In genomic region chr19:55592391-55593090, GRCh38 we compare ENCODE assay signal across 19 cellular contexts. TPM values are rescaled to one million over a fixed set of nuclear protein-coding genes. Genes with fewer than 3 reads are reported as not detected.
DNase-seq lines count a peak whose midpoint lies in the region; ATAC-seq, FAIRE-seq and TF ChIP-seq lines count a peak whose summit lies in the region.
"Had no signal": no experiment of that assay in that cellular context is flagged by ENCODE, and none has a peak within 500 bp of the region (broad histone marks: within the 10 kb centered on the region; RNA-seq: fewer than 3 reads in every experiment).

No MANE protein-coding gene starts in this region.

- no peak overlapping the region for H2BK120ac ChIP-seq in neuronal stem cell (ENCODE audit: low read depth, low read length)

- H3K36me3 ChIP-seq in H7 (replicated peaks; ENCODE audit: control insufficient read depth, insufficient read depth, low read length) (peaks cover 3% of the 10 kb centered on the region), K562 (ENCODE audit: control insufficient read depth, insufficient read depth, low read length) (peaks cover 39% of the 10 kb centered on the region; the same call in 2 of the 3 replicates), neuronal stem cell (replicated peaks in 1 of 2; ENCODE audit: control insufficient read depth in 2 of 2, insufficient read depth in 2 of 2, low read length in 2 of 2) (peaks cover 27 to 53% of the 10 kb centered on the region in 2 donors)

- H3K27me3 ChIP-seq in H7 (ENCODE audit: control insufficient read depth, insufficient read depth, low read length): no peaks in the 10 kb centered on the region
- no peaks in the 10 kb centered on the region for H3K27me3 ChIP-seq in K562 (ENCODE audit: control insufficient read depth in 2 of 2, insufficient read depth in 2 of 2, low read length in 2 of 2)
- H3K27me3 ChIP-seq in neuronal stem cell (ENCODE audit: control insufficient read depth in 3 of 3, insufficient read depth in 3 of 3, low read depth in 1 of 3, low read length in 3 of 3): no peaks in the 10 kb centered on the region

- intact Hi-C loops in K562 (cut with micrococcal nuclease): no loop called here

- CTCF ChIA-PET in K562 (lab: Yijun Ruan, JAX; ENCODE audit: low intra/inter-chr PET ratio): no interaction called here

- no peaks in the 10 kb centered on the region for H4K20me1 ChIP-seq in K562 (replicated peaks; ENCODE audit: control insufficient read depth, insufficient read depth, low read length)

- no peak overlapping the region for H3K9ac ChIP-seq in K562 (ENCODE audit: insufficient read depth in 1 of 2, low read depth in 2 of 2, low read length in 2 of 2)
- no peak overlapping the region for H3K9ac ChIP-seq in neuronal stem cell (ENCODE audit: low read depth, low read length, poor library complexity)

- H3K9me3 ChIP-seq in K562 (replicated peaks; ENCODE audit: control insufficient read depth, insufficient read depth, low read depth, low read length): peaks cover 3% of the 10 kb centered on the region; the same call in 1 of the 2 replicates
- H3K9me3 ChIP-seq in neuronal stem cell (replicated peaks in 1 of 2; ENCODE audit: control insufficient read depth in 2 of 2, insufficient read depth in 1 of 2, low read depth in 1 of 2, low read length in 2 of 2): peaks cover 0 to 5% of the 10 kb centered on the region in 2 donors
- H3K9me3 ChIP-seq: HAP-1 had no signal

- H3K79me2 ChIP-seq in K562 (ENCODE audit: control insufficient read depth, insufficient read depth, low read length): no peaks in the 10 kb centered on the region

- in situ Hi-C loops in K562 (cut with MboI): no loop called here

- H3K4ac ChIP-seq in neuronal stem cell (ENCODE audit: low read length): no peak overlapping the region

- TF ChIP-seq RAD21 in K562 (CRISPR knock-in tag; conservative IDR thresholded peaks at IDR 0.05 in 1 of 2, IDR thresholded peaks at IDR 0.05 in 1 of 2): no peak

- peaks cover under 1% of the 10 kb centered on the region for H3K79me1 ChIP-seq in neuronal stem cell (ENCODE audit: low read depth, low read length)

- ATAC-seq in K562: no peak
- no peak for ATAC-seq in HG03469 (IDR thresholded peaks at IDR 0.05; ENCODE audit: unreplicated experiment)
- ATAC-seq in HG02759 (IDR thresholded peaks at IDR 0.05; ENCODE audit: unreplicated experiment): no peak

- no peak overlapping the region for H4K91ac ChIP-seq in neuronal stem cell (ENCODE audit: low read depth, low read length, poor library complexity)

- FAIRE-seq in K562 (lab: Jason Lieb, UNC): no peak
- FAIRE-seq: A204.1, G401.6, GM19239, HTR-8/SVneo had no signal

- H3K18ac ChIP-seq in neuronal stem cell (ENCODE audit: low read length): no peak overlapping the region

- TF ChIP-seq CTCF in K562 (IDR thresholded peaks at IDR 0.05 in 2 of 3, conservative IDR thresholded peaks at IDR 0.05 in 1 of 3; ENCODE audit: insufficient read depth in 2 of 3, low read depth in 1 of 3, low read length in 3 of 3): no peak

- POLR2A ChIA-PET in K562 (lab: Yijun Ruan, JAX): no interaction called here

- H3K14ac ChIP-seq in neuronal stem cell (ENCODE audit: low read length): peak overlapping the region; percentile 67

- peak overlapping the region; percentile 2; the same call in 1 of the 2 replicates for H3K4me3 ChIP-seq in H7 (ENCODE audit: insufficient read depth, low read depth, low read length)
- no peak overlapping the region for H3K4me3 ChIP-seq in K562
- H3K4me3 ChIP-seq in neuronal stem cell (ENCODE audit: low read length in 2 of 2): peak overlapping the region in 1 of 2 donors; percentile 21
- H3K4me3 ChIP-seq: HAP-1 had no signal

- no peak for TF ChIP-seq EP300 in K562 (IDR thresholded peaks at IDR 0.05; ENCODE audit: low read length)

- no peak overlapping the region for H2BK15ac ChIP-seq in neuronal stem cell (ENCODE audit: low read length)

- no peak overlapping the region for H3K27ac ChIP-seq in K562 (ENCODE audit: extremely low read depth, low read depth, low read length)
- no peak overlapping the region for H3K27ac ChIP-seq in neuronal stem cell (replicated peaks; ENCODE audit: low read length)

- peaks cover 6 to 24% of the 10 kb centered on the region in 2 experiments; a peak in 3 of 5 replicates for H3K4me1 ChIP-seq in K562 (replicated peaks in 1 of 2; ENCODE audit: control insufficient read depth in 2 of 2, insufficient read depth in 2 of 2, low read length in 2 of 2)
- H3K4me1 ChIP-seq in neuronal stem cell (ENCODE audit: control insufficient read depth in 2 of 2, insufficient read depth in 1 of 2, low read depth in 1 of 2, low read length in 2 of 2): peaks cover 0 to 6% of the 10 kb centered on the region in 2 donors

- no TSS peak for BruUV-seq in K562 (replicated peaks; lab: Mats Ljungman, UMichigan)

- H2BK12ac ChIP-seq in neuronal stem cell (ENCODE audit: low read length): no peak overlapping the region

- DNase-seq in ELF-1 (ENCODE audit: low read depth, low spot score) (peak; percentile 23), H7 (no peak), K562 (ENCODE audit: extremely low read depth in 1 of 4, low spot score in 3 of 4) (no peak), neuronal stem cell (ENCODE audit: low spot score) (no peak)
- no peak for DNase-seq in activated CD4-positive, alpha-beta T cell treated with anti-CD3 and anti-CD28 coated beads for 48 hours
- DNase-seq: C1 segment of cervical spinal cord; Calu3; CD4-positive, alpha-beta T cell; DMS 273 treated with DMSO at 0.1 percent for 48 hours; DMS79; IMR-90; KG1 had no signal

- no peak overlapping the region for H2BK5ac ChIP-seq in neuronal stem cell (ENCODE audit: low read length)

- peak overlapping the region; percentile 21 for H3K23ac ChIP-seq in neuronal stem cell (ENCODE audit: low read depth, low read length, poor library complexity)

- H3K4me2 ChIP-seq in K562 (ENCODE audit: insufficient read depth, low read length) (no peak overlapping the region), neuronal stem cell (ENCODE audit: insufficient read depth, low read length, poor library complexity, severe bottlenecking) (no peak overlapping the region)

- 97% methylated on average over 15 of the region's 73 CpGs for WGBS in K562 (ENCODE audit: insufficient coverage, low coverage, missing lambda C conversion rate)
- no CpG with 5 or more reads among the region's 73 CpGs for WGBS in neuronal stem cell (ENCODE audit: extremely low coverage in 2 of 2, insufficient read length in 2 of 2, insufficient replicate concordance in 1 of 2), 2 donors

- no peak for TF ChIP-seq POLR2A in K562 (conservative IDR thresholded peaks at IDR 0.05)

- H2AK5ac ChIP-seq in neuronal stem cell (ENCODE audit: low read depth, low read length): peak overlapping the region; percentile 40

- H4K8ac ChIP-seq in neuronal stem cell (ENCODE audit: low read depth, low read length): no peak overlapping the region

- H2AFZ ChIP-seq in K562 (ENCODE audit: low read depth, low read length) (no peak overlapping the region), neuronal stem cell (ENCODE audit: low read length) (no peak overlapping the region)

- no peaks in the 10 kb centered on the region for H3K9me1 ChIP-seq in K562 (ENCODE audit: control insufficient read depth, insufficient read depth, low read length)

RNA-seq across cellular contexts. Expression of gene FIZ1, which starts 6.8 kb away (rescaled TPM):
- 4.3 and 4.7 TPM in 2 replicates for total RNA-seq in H7 (2014; rRNA removed; shearing (Covaris generic))
- total RNA-seq in K562 (2011; cell fraction: chromatin; rRNA removed; ENCODE audit: low replicate concordance): 4.3 and 8.7 TPM in 2 replicates
- 5.7 and 6.8 TPM in 2 replicates for total RNA-seq in K562 (2011; cell fraction: nucleolus; rRNA removed)
- 6.9 and 7.8 TPM in 2 replicates for total RNA-seq in K562 (2011; cell fraction: nucleoplasm; rRNA removed)
- total RNA-seq in K562 (2014; rRNA removed) (5.9 and 7.3 TPM in 2 replicates), K562 (2014; rRNA removed; fragmentation: Illumina TruSeq; extraction: Trizol) (2.3 and 3.2 TPM in 2 replicates), K562 (2015; rRNA removed; fragmentation: Illumina TruSeq; extraction: Trizol) (4.7 and 5.5 TPM in 2 replicates), K562 (2021) (14.4 and 17.5 TPM in 2 replicates)
- polyA plus RNA-seq in K562 (2011; rRNA removed) (3.8 and 4.7 TPM in 2 replicates), K562 (2014; fragmentation: Illumina TruSeq; extraction: Trizol) (8.7 TPM in 2 replicates), K562 (2014; fragmentation: Nextera tagmentation; extraction: Ambion mirVana) (under 1 TPM; 0.79 to 0.81 TPM), K562 (2014; rRNA removed) (5.7 and 5.8 TPM in 2 replicates)
- polyA plus RNA-seq in K562 (2011; cell fraction: cytosol; rRNA removed): 3.5 and 7.4 TPM in 2 replicates
- polyA plus RNA-seq in K562 (2011; cell fraction: nucleus; rRNA removed): 7.6 and 10.7 TPM in 2 replicates
- 10.6 and 12.2 TPM in 2 replicates for polyA plus RNA-seq in K562 (2012)
- polyA minus RNA-seq in K562 (2011; rRNA and poly(A)+ RNA removed): 2.1 and 3.1 TPM in 2 replicates
- 5.5 and 6.6 TPM in 2 replicates for polyA minus RNA-seq in K562 (2011; cell fraction: cytosol; rRNA and poly(A)+ RNA removed)
- 2.8 and 3.4 TPM in 2 replicates for polyA minus RNA-seq in K562 (2011; cell fraction: nucleus; rRNA and poly(A)+ RNA removed)
- polyA plus RNA-seq in neuronal stem cell (2013, experiment 1 of 2): 19.2 TPM
- 18.4 TPM for polyA plus RNA-seq in neuronal stem cell (2013, experiment 2 of 2)

RNA-seq across cellular contexts. Expression of gene ZNF524, which starts 7.5 kb away (rescaled TPM):
- total RNA-seq in H7 (2014; rRNA removed; shearing (Covaris generic)): 11.2 and 13.6 TPM in 2 replicates
- total RNA-seq in K562 (2011; cell fraction: chromatin; rRNA removed; ENCODE audit: low replicate concordance): 3.2 and 12.0 TPM in 2 replicates
- 12.4 and 13.0 TPM in 2 replicates for total RNA-seq in K562 (2011; cell fraction: nucleolus; rRNA removed)
- total RNA-seq in K562 (2011; cell fraction: nucleoplasm; rRNA removed): 7.3 and 7.5 TPM in 2 replicates
- 14.7 and 23.6 TPM in 2 replicates for total RNA-seq in K562 (2014; rRNA removed)
- total RNA-seq in K562 (2014; rRNA removed; fragmentation: Illumina TruSeq; extraction: Trizol): 0.55 and 1.2 TPM in 2 replicates
- 5.6 and 6.4 TPM in 2 replicates for total RNA-seq in K562 (2015; rRNA removed; fragmentation: Illumina TruSeq; extraction: Trizol)
- 15.6 and 16.7 TPM in 2 replicates for total RNA-seq in K562 (2021)
- polyA plus RNA-seq in K562 (2011; rRNA removed): 2.9 and 3.7 TPM in 2 replicates
- polyA plus RNA-seq in K562 (2011; cell fraction: cytosol; rRNA removed): 6.8 and 21.8 TPM in 2 replicates
- 9.0 and 14.1 TPM in 2 replicates for polyA plus RNA-seq in K562 (2011; cell fraction: nucleus; rRNA removed)
- polyA plus RNA-seq in K562 (2012): 7.6 and 20.4 TPM in 2 replicates
- 1.4 and 5.4 TPM in 2 replicates for polyA plus RNA-seq in K562 (2014; fragmentation: Illumina TruSeq; extraction: Trizol)
- polyA plus RNA-seq in K562 (2014; fragmentation: Nextera tagmentation; extraction: Ambion mirVana): under 1 TPM; 0.08 to 0.10 TPM
- 13.1 and 14.4 TPM in 2 replicates for polyA plus RNA-seq in K562 (2014; rRNA removed)
- polyA minus RNA-seq in K562 (2011; rRNA and poly(A)+ RNA removed): 0.30 and 0.67 TPM in 2 replicates
- 5.1 and 7.1 TPM in 2 replicates for polyA minus RNA-seq in K562 (2011; cell fraction: cytosol; rRNA and poly(A)+ RNA removed)
- polyA minus RNA-seq in K562 (2011; cell fraction: nucleus; rRNA and poly(A)+ RNA removed): 5.9 and 6.3 TPM in 2 replicates
- polyA plus RNA-seq in neuronal stem cell (2013, experiment 1 of 2): 3.1 TPM
- polyA plus RNA-seq in neuronal stem cell (2013, experiment 2 of 2): 3.8 TPM

RNA-seq across cellular contexts. Expression of gene ZNF579, which starts 11.9 kb away (rescaled TPM):
- total RNA-seq in H7 (2014; rRNA removed; shearing (Covaris generic)): 17.2 and 20.5 TPM in 2 replicates
- 39.4 and 55.2 TPM in 2 replicates for total RNA-seq in K562 (2011; cell fraction: chromatin; rRNA removed; ENCODE audit: low replicate concordance)
- total RNA-seq in K562 (2011; cell fraction: nucleolus; rRNA removed): 10.7 TPM in 2 replicates
- total RNA-seq in K562 (2011; cell fraction: nucleoplasm; rRNA removed): 25.4 and 86.3 TPM in 2 replicates
- total RNA-seq in K562 (2014; rRNA removed) (3.8 and 5.9 TPM in 2 replicates), K562 (2014; rRNA removed; fragmentation: Illumina TruSeq; extraction: Trizol) (1.0 and 1.3 TPM in 2 replicates), K562 (2015; rRNA removed; fragmentation: Illumina TruSeq; extraction: Trizol) (1.2 and 1.3 TPM in 2 replicates), K562 (2021) (15.0 and 15.9 TPM in 2 replicates)
- polyA plus RNA-seq in K562 (2011; rRNA removed) (1.6 and 3.3 TPM in 2 replicates), K562 (2014; fragmentation: Illumina TruSeq; extraction: Trizol) (3.3 and 3.9 TPM in 2 replicates), K562 (2014; fragmentation: Nextera tagmentation; extraction: Ambion mirVana) (under 1 TPM; 0.06 to 0.08 TPM), K562 (2014; rRNA removed) (3.4 and 4.9 TPM in 2 replicates)
- polyA plus RNA-seq in K562 (2011; cell fraction: cytosol; rRNA removed): 3.0 and 6.5 TPM in 2 replicates
- 17.0 and 20.1 TPM in 2 replicates for polyA plus RNA-seq in K562 (2011; cell fraction: nucleus; rRNA removed)
- 6.7 and 9.7 TPM in 2 replicates for polyA plus RNA-seq in K562 (2012)
- 3.0 and 4.6 TPM in 2 replicates for polyA minus RNA-seq in K562 (2011; rRNA and poly(A)+ RNA removed)
- polyA minus RNA-seq in K562 (2011; cell fraction: cytosol; rRNA and poly(A)+ RNA removed): 5.6 and 7.0 TPM in 2 replicates
- 4.6 and 5.4 TPM in 2 replicates for polyA minus RNA-seq in K562 (2011; cell fraction: nucleus; rRNA and poly(A)+ RNA removed)
- 34.7 TPM for polyA plus RNA-seq in neuronal stem cell (2013, experiment 1 of 2)
- 32.1 TPM for polyA plus RNA-seq in neuronal stem cell (2013, experiment 2 of 2)

RNA-seq across cellular contexts. Expression of gene ZNF865, which starts 12.9 kb away (rescaled TPM):
- total RNA-seq in H7 (2014; rRNA removed; shearing (Covaris generic)): 3.5 and 4.9 TPM in 2 replicates
- 2.2 and 8.0 TPM in 2 replicates for total RNA-seq in K562 (2011; cell fraction: chromatin; rRNA removed; ENCODE audit: low replicate concordance)
- 8.0 and 10.0 TPM in 2 replicates for total RNA-seq in K562 (2011; cell fraction: nucleolus; rRNA removed)
- total RNA-seq in K562 (2011; cell fraction: nucleoplasm; rRNA removed): 4.9 and 5.2 TPM in 2 replicates
- 1.6 and 2.3 TPM in 2 replicates for total RNA-seq in K562 (2014; rRNA removed)
- total RNA-seq in K562 (2014; rRNA removed; fragmentation: Illumina TruSeq; extraction: Trizol): 0.29 and 0.40 TPM in 2 replicates
- total RNA-seq in K562 (2015; rRNA removed; fragmentation: Illumina TruSeq; extraction: Trizol): 1.4 and 1.5 TPM in 2 replicates
- total RNA-seq in K562 (2021): 18.6 and 18.8 TPM in 2 replicates
- polyA plus RNA-seq in K562 (2011; rRNA removed): 1.2 and 1.5 TPM in 2 replicates
- polyA plus RNA-seq in K562 (2011; cell fraction: cytosol; rRNA removed): 2.0 and 9.6 TPM in 2 replicates
- polyA plus RNA-seq in K562 (2011; cell fraction: nucleus; rRNA removed): 1.6 and 4.8 TPM in 2 replicates
- 6.0 and 10.0 TPM in 2 replicates for polyA plus RNA-seq in K562 (2012)
- polyA plus RNA-seq in K562 (2014; fragmentation: Illumina TruSeq; extraction: Trizol): 1.8 and 2.3 TPM in 2 replicates
- polyA plus RNA-seq in K562 (2014; fragmentation: Nextera tagmentation; extraction: Ambion mirVana): not detected
- polyA plus RNA-seq in K562 (2014; rRNA removed): 6.7 and 6.9 TPM in 2 replicates
- 0.24 and 0.60 TPM in 2 replicates for polyA minus RNA-seq in K562 (2011; rRNA and poly(A)+ RNA removed)
- 7.3 and 9.8 TPM in 2 replicates for polyA minus RNA-seq in K562 (2011; cell fraction: cytosol; rRNA and poly(A)+ RNA removed)
- polyA minus RNA-seq in K562 (2011; cell fraction: nucleus; rRNA and poly(A)+ RNA removed): 1.1 and 1.5 TPM in 2 replicates
- 12.2 TPM for polyA plus RNA-seq in neuronal stem cell (2013, experiment 1 of 2)
- 12.0 TPM for polyA plus RNA-seq in neuronal stem cell (2013, experiment 2 of 2)

RNA-seq across cellular contexts. Expression of gene ZNF784, which starts 31.8 kb away (rescaled TPM):
- 9.8 and 12.5 TPM in 2 replicates for total RNA-seq in H7 (2014; rRNA removed; shearing (Covaris generic))
- 6.3 and 14.3 TPM in 2 replicates for total RNA-seq in K562 (2011; cell fraction: chromatin; rRNA removed; ENCODE audit: low replicate concordance)
- total RNA-seq in K562 (2011; cell fraction: nucleolus; rRNA removed): 10.0 and 12.5 TPM in 2 replicates
- 7.7 and 9.6 TPM in 2 replicates for total RNA-seq in K562 (2011; cell fraction: nucleoplasm; rRNA removed)
- total RNA-seq in K562 (2014; rRNA removed): 2.0 and 3.8 TPM in 2 replicates
- 1.6 TPM in 2 replicates for total RNA-seq in K562 (2014; rRNA removed; fragmentation: Illumina TruSeq; extraction: Trizol)
- 2.7 and 3.2 TPM in 2 replicates for total RNA-seq in K562 (2015; rRNA removed; fragmentation: Illumina TruSeq; extraction: Trizol)
- 4.6 and 6.1 TPM in 2 replicates for total RNA-seq in K562 (2021)
- polyA plus RNA-seq in K562 (2011; rRNA removed): 2.1 and 3.5 TPM in 2 replicates
- polyA plus RNA-seq in K562 (2011; cell fraction: cytosol; rRNA removed): 2.0 and 4.3 TPM in 2 replicates
- 11.3 and 16.1 TPM in 2 replicates for polyA plus RNA-seq in K562 (2011; cell fraction: nucleus; rRNA removed)
- polyA plus RNA-seq in K562 (2012): 7.3 and 7.9 TPM in 2 replicates
- 4.1 and 5.1 TPM in 2 replicates for polyA plus RNA-seq in K562 (2014; fragmentation: Illumina TruSeq; extraction: Trizol)
- under 1 TPM; 0.14 to 0.17 TPM for polyA plus RNA-seq in K562 (2014; fragmentation: Nextera tagmentation; extraction: Ambion mirVana)
- polyA plus RNA-seq in K562 (2014; rRNA removed): 4.1 and 4.4 TPM in 2 replicates
- polyA minus RNA-seq in K562 (2011; rRNA and poly(A)+ RNA removed): 1.4 TPM in 2 replicates
- 1.3 and 2.6 TPM in 2 replicates for polyA minus RNA-seq in K562 (2011; cell fraction: cytosol; rRNA and poly(A)+ RNA removed)
- polyA minus RNA-seq in K562 (2011; cell fraction: nucleus; rRNA and poly(A)+ RNA removed): 2.7 TPM in 2 replicates
- polyA plus RNA-seq in neuronal stem cell (2013, experiment 1 of 2): 6.9 TPM
- polyA plus RNA-seq in neuronal stem cell (2013, experiment 2 of 2): 6.6 TPM
